ENCODE assay signal across 26 cellular contexts in the genomic region with DNA sequence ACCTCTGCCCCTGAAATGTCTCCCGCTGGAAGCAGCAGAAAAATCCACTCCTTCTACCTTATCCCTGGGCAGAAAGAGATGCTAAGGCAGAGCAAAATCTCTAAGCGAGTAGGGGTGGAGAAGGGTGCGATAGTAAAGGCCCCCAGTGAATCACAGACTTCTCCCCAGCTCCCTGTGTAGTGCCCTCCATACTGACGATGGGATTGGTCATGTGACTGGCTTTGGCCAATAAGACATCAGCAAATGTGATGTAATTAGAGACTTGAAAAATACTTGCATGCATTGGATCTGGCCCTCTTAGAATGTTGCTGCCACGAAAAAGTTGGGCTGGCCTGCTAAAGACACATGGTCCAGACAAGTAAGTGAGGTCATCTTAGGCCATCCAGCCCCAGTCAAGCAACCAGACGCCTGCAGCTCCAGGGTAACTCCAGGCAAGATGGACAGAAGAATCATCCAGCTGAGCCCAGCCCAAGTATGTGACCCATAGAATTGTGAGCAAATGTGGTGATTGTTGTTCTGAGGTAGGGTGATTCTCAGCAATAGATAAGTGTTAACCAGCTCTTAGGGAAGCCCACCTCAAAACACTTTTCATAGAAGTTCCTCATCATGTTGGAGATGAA. TPM values are rescaled to one million over a fixed set of nuclear protein-coding genes. Genes with fewer than 3 reads are reported as not detected.
"Had no signal": no experiment of that assay in that cellular context is flagged by ENCODE, and none has a peak within 500 bp of the region (broad histone marks: within the 10 kb centered on the region; RNA-seq: fewer than 3 reads in every experiment).

No MANE protein-coding gene starts in this region.

- H3K36me3 ChIP-seq: esophagus muscularis mucosa, left lung, lower lobe of right lung, right atrium auricular region, suprapubic skin, tibial artery had no signal

- H3K4me3 Mint-ChIP-seq: activated CD4-positive, alpha-beta memory T cell treated with anti-CD3 and anti-CD28 coated beads, Interleukin-2, amount 10 ng/mL, durations not matched to agents 7 days and 5 days; activated CD4-positive, alpha-beta T cell treated with anti-CD3 and anti-CD28 coated beads, Interleukin-2, amount 10 ng/mL, durations not matched to agents 7 days and 5 days; activated T-cell treated with anti-CD3 and anti-CD28 coated beads, Interleukin-2, amount 50 U/mL, for 4 hours; central memory CD8-positive, alpha-beta T cell; dendritic cell treated with granulocyte-macrophage colony-stimulating factor and Interleukin-4, amounts not matched to agents 40 ng/mL and 50 ng/mL, for 4 days; neural crest cell; T-helper 17 cell had no signal

- H3K27ac Mint-ChIP-seq: activated CD4-positive, alpha-beta memory T cell treated with anti-CD3 and anti-CD28 coated beads, Interleukin-2, amount 10 ng/mL, durations not matched to agents 7 days and 5 days; activated CD4-positive, alpha-beta T cell treated with anti-CD3 and anti-CD28 coated beads, Interleukin-2, amount 10 ng/mL, durations not matched to agents 7 days and 5 days; dendritic cell treated with granulocyte-macrophage colony-stimulating factor and Interleukin-4, amounts not matched to agents 40 ng/mL and 50 ng/mL, for 4 days; T-helper 17 cell had no signal

- H3K9me3 ChIP-seq: suprapubic skin had no signal

- H3K27me3 Mint-ChIP-seq: activated CD4-positive, alpha-beta memory T cell treated with anti-CD3 and anti-CD28 coated beads, Interleukin-2, amount 10 ng/mL, durations not matched to agents 7 days and 5 days; central memory CD8-positive, alpha-beta T cell; naive thymus-derived CD8-positive, alpha-beta T cell; T-helper 17 cell had no signal

- ATAC-seq: activated T-cell treated with anti-CD3 and anti-CD28 coated beads, Interleukin-2, amount 50 U/mL, for 4 hours; left lung; lower lobe of right lung; naive thymus-derived CD8-positive, alpha-beta T cell; T-helper 17 cell had no signal

- H3K4me3 ChIP-seq: esophagus muscularis mucosa, left lung, lower lobe of right lung, right atrium auricular region, suprapubic skin, tibial artery had no signal

- DNase-seq: activated CD4-positive, alpha-beta memory T cell treated with anti-CD3 and anti-CD28 coated beads, Interleukin-2, amount 10 ng/mL, durations not matched to agents 7 days and 5 days; activated CD4-positive, alpha-beta T cell treated with anti-CD3 and anti-CD28 coated beads for 1 hour; activated CD4-positive, alpha-beta T cell treated with anti-CD3 and anti-CD28 coated beads, Interleukin-2, amount 10 ng/mL, durations not matched to agents 7 days and 5 days; activated naive CD4-positive, alpha-beta T cell; activated T-cell treated with anti-CD3 and anti-CD28 coated beads, Interleukin-2, amount 50 U/mL, for 4 hours; effector CD4-positive, alpha-beta T cell; foreskin melanocyte; lower lobe of right lung; mesenchymal stem cell; occipital lobe; stimulated activated CD4-positive, alpha-beta T cell treated with anti-CD3 and anti-CD28 coated beads, Interleukin-15, amount 100 ng/mL, for 24 hours; stimulated activated CD4-positive, alpha-beta T cell treated with anti-CD3 and anti-CD28 coated beads, Interleukin-2, amount 100 ng/mL, for 24 hours; stimulated activated naive CD4-positive, alpha-beta T cell; T-helper 17 cell; T1000; tibial artery had no signal

- H3K4me1 Mint-ChIP-seq: neural crest cell had no signal

- FAIRE-seq: bronchial epithelial cell, islet of Langerhans had no signal

- H3K9me3 Mint-ChIP-seq: central memory CD8-positive, alpha-beta T cell; naive thymus-derived CD8-positive, alpha-beta T cell had no signal

- H3K27me3 ChIP-seq: right atrium auricular region, suprapubic skin had no signal

- H3K27ac ChIP-seq: esophagus muscularis mucosa, left lung, lower lobe of right lung, right atrium auricular region, suprapubic skin, tibial artery had no signal

- H3K4me1 ChIP-seq: lower lobe of right lung had no signal

RNA-seq across cellular contexts. Expression of a gene that starts 36.0 kb away (rescaled TPM):
- total RNA-seq: right atrium auricular region had no signal
